Comparison of ENCODE assay signal across 21 cellular contexts in genomic region chr15:77599357-77599756, GRCh38. TPM values are rescaled to one million over a fixed set of nuclear protein-coding genes. Genes with fewer than 3 reads are reported as not detected.
DNase-seq lines count a peak whose midpoint lies in the region; ATAC-seq, FAIRE-seq and TF ChIP-seq lines count a peak whose summit lies in the region.
"Had no signal": no experiment of that assay in that cellular context is flagged by ENCODE, and none has a peak within 500 bp of the region (broad histone marks: within the 10 kb centered on the region; RNA-seq: fewer than 3 reads in every experiment).

No MANE protein-coding gene starts in this region.

- H3K79me2 ChIP-seq in K562 (ENCODE audit: control insufficient read depth, insufficient read depth, low read length) (no peaks in the 10 kb centered on the region), mesendoderm (ENCODE audit: control insufficient read depth, insufficient read depth, low read length) (no peaks in the 10 kb centered on the region)

- in situ Hi-C loops in K562 (cut with MboI) = no loop called here

- CTCF ChIA-PET in K562 (lab: Yijun Ruan, JAX; ENCODE audit: low intra/inter-chr PET ratio) = no interaction called here
- CTCF ChIA-PET in activated CD4-positive, alpha-beta T cell treated with anti-CD3 and anti-CD28 coated beads for 36 hours (lab: Charles Lee) = no interaction called here

- H3K27ac Mint-ChIP-seq in activated CD4-positive, alpha-beta T cell treated with anti-CD3 and anti-CD28 coated beads for 36 hours = no peak overlapping the region
- no peak overlapping the region for H3K27ac Mint-ChIP-seq in natural killer cell
- H3K27ac Mint-ChIP-seq: activated naive CD4-positive, alpha-beta T cell treated with anti-CD3 and anti-CD28 coated beads, Interleukin-2, amount 50 U/mL, for 24 hours; immature natural killer cell; memory B cell had no signal

- H3K9me3 ChIP-seq in BLaER1 treated with 17β-estradiol and CSF1 and Interleukin-3, amounts not matched to agents 10 nM and 100 nM (replicated peaks in 1 of 11) = no peaks in the 10 kb centered on the region
- no peaks in the 10 kb centered on the region for H3K9me3 ChIP-seq in K562 (replicated peaks; ENCODE audit: control insufficient read depth, insufficient read depth, low read depth, low read length)
- H3K9me3 ChIP-seq: BE2C, breast epithelium, right lobe of liver, spleen, testis had no signal

- no peak overlapping the region for H2AK5ac ChIP-seq in mesendoderm (ENCODE audit: low read length)

- TF ChIP-seq CTCF in K562 (IDR thresholded peaks at IDR 0.05 in 2 of 3, conservative IDR thresholded peaks at IDR 0.05 in 1 of 3; ENCODE audit: insufficient read depth in 2 of 3, low read depth in 1 of 3, low read length in 3 of 3) (no peak), natural killer cell (IDR thresholded peaks at IDR 0.05) (no peak)

- H4K20me1 ChIP-seq in BLaER1 treated with 17β-estradiol and CSF1 and Interleukin-3, amounts not matched to agents 10 nM and 100 nM = peaks cover 0 to 5% (median 0%) of the 10 kb centered on the region in 11 experiments; a peak in 2 of 22 replicates
- H4K20me1 ChIP-seq in K562 (replicated peaks; ENCODE audit: control insufficient read depth, insufficient read depth, low read length) = no peaks in the 10 kb centered on the region

- H3K27me3 Mint-ChIP-seq in activated CD4-positive, alpha-beta T cell treated with anti-CD3 and anti-CD28 coated beads for 36 hours = no peaks in the 10 kb centered on the region
- H3K27me3 Mint-ChIP-seq in natural killer cell (ENCODE audit: low read depth in 2 of 2) = peaks cover 0 to 5% of the 10 kb centered on the region in 2 donors
- H3K27me3 Mint-ChIP-seq: activated naive CD4-positive, alpha-beta T cell treated with anti-CD3 and anti-CD28 coated beads, Interleukin-2, amount 50 U/mL, for 24 hours had no signal

- H4K5ac ChIP-seq in mesendoderm (ENCODE audit: low read length) = no peak overlapping the region

- no peak overlapping the region for H2BK120ac ChIP-seq in mesendoderm (ENCODE audit: low read depth, low read length)

- TF ChIP-seq RAD21 in K562 (CRISPR knock-in tag; conservative IDR thresholded peaks at IDR 0.05 in 1 of 2, IDR thresholded peaks at IDR 0.05 in 1 of 2) = no peak

- H2BK15ac ChIP-seq in mesendoderm (replicated peaks; ENCODE audit: low read depth) = no peak overlapping the region

- no peak overlapping the region for H3K9ac ChIP-seq in BLaER1 treated with 17β-estradiol and CSF1 and Interleukin-3, amounts not matched to agents 10 nM and 100 nM
- H3K9ac ChIP-seq in K562 (ENCODE audit: insufficient read depth in 1 of 2, low read depth in 2 of 2, low read length in 2 of 2) = no peak overlapping the region; a peak in 1 of 4 replicates
- H3K9ac ChIP-seq in mesendoderm (ENCODE audit: low read length) = no peak overlapping the region

- TF ChIP-seq POLR2A in K562 (conservative IDR thresholded peaks at IDR 0.05) = no peak

- no peak overlapping the region for H2BK5ac ChIP-seq in mesendoderm (ENCODE audit: low read length)

- peak overlapping the region; percentile 92 for H2AFZ ChIP-seq in K562 (ENCODE audit: low read depth, low read length)

- no peaks in the 10 kb centered on the region for H3K79me1 ChIP-seq in mesendoderm (ENCODE audit: low read length)

- H3K27me3 ChIP-seq in BLaER1 treated with 17β-estradiol and CSF1 and Interleukin-3, amounts not matched to agents 10 nM and 100 nM = no peaks in the 10 kb centered on the region
- no peaks in the 10 kb centered on the region for H3K27me3 ChIP-seq in K562 (ENCODE audit: control insufficient read depth in 2 of 2, insufficient read depth in 2 of 2, low read length in 2 of 2)
- H3K27me3 ChIP-seq in mesendoderm (ENCODE audit: insufficient read depth, low read length, poor library complexity) = no peaks in the 10 kb centered on the region
- H3K27me3 ChIP-seq: BE2C, breast epithelium, right lobe of liver, spleen, testis had no signal

- H3K4ac ChIP-seq in mesendoderm (ENCODE audit: low read depth, low read length) = peak overlapping the region; percentile 49

- no peak overlapping the region for H3K18ac ChIP-seq in mesendoderm (ENCODE audit: low read length)

- peak overlapping the region in 10 of 11 experiments; percentile 6 to 48 (median 22); a peak in 11 of 22 replicates for H3K4me2 ChIP-seq in BLaER1 treated with 17β-estradiol and CSF1 and Interleukin-3, amounts not matched to agents 10 nM and 100 nM
- H3K4me2 ChIP-seq in K562 (ENCODE audit: insufficient read depth, low read length) = peak overlapping the region; percentile 28; the same call in 1 of the 2 replicates
- no peak overlapping the region for H3K4me2 ChIP-seq in mesendoderm (ENCODE audit: low read length)

- WGBS in K562 (ENCODE audit: insufficient coverage, low coverage, missing lambda C conversion rate) = 84% methylated on average over 14 of the region's 14 CpGs
- no CpG with 5 or more reads among the region's 14 CpGs for WGBS in mesendoderm (ENCODE audit: extremely low coverage, insufficient coverage, low lambda C conversion rate)

- no peak overlapping the region for H3K4me3 ChIP-seq in BLaER1 treated with 17β-estradiol and CSF1 and Interleukin-3, amounts not matched to agents 10 nM and 100 nM
- no peak overlapping the region for H3K4me3 ChIP-seq in K562
- H3K4me3 ChIP-seq in mesendoderm (ENCODE audit: low read length) = no peak overlapping the region
- H3K4me3 ChIP-seq: breast epithelium, right lobe of liver, spleen, testis had no signal

- H3K36me3 Mint-ChIP-seq in activated CD4-positive, alpha-beta T cell treated with anti-CD3 and anti-CD28 coated beads for 36 hours (ENCODE audit: low read depth) = no peaks in the 10 kb centered on the region
- no peaks in the 10 kb centered on the region for H3K36me3 Mint-ChIP-seq in natural killer cell
- H3K36me3 Mint-ChIP-seq: activated naive CD4-positive, alpha-beta T cell treated with anti-CD3 and anti-CD28 coated beads, Interleukin-2, amount 50 U/mL, for 24 hours; immature natural killer cell; memory B cell had no signal

- no peak overlapping the region for H4K8ac ChIP-seq in mesendoderm (ENCODE audit: low read depth, low read length)

- H3K27ac ChIP-seq in BLaER1 treated with 17β-estradiol and CSF1 and Interleukin-3, amounts not matched to agents 10 nM and 100 nM = peak overlapping the region in 8 of 11 experiments; percentile 25 to 69 (median 39); a peak in 9 of 22 replicates
- peak overlapping the region; percentile 40; the same call in 1 of the 3 replicates for H3K27ac ChIP-seq in K562 (ENCODE audit: extremely low read depth, low read depth, low read length)
- H3K27ac ChIP-seq in mesendoderm (ENCODE audit: low read depth, low read length) = no peak overlapping the region
- H3K27ac ChIP-seq: breast epithelium, testis had no signal

- peak overlapping the region; percentile 1 for H3K56ac ChIP-seq in mesendoderm (ENCODE audit: low read length)

- H3K36me3 ChIP-seq in BLaER1 treated with 17β-estradiol and CSF1 and Interleukin-3, amounts not matched to agents 10 nM and 100 nM = no peaks in the 10 kb centered on the region
- no peaks in the 10 kb centered on the region for H3K36me3 ChIP-seq in K562 (ENCODE audit: control insufficient read depth, insufficient read depth, low read length)
- H3K36me3 ChIP-seq in mesendoderm (ENCODE audit: control insufficient read depth, insufficient read depth, low read length) = no peaks in the 10 kb centered on the region
- H3K36me3 ChIP-seq: BE2C, breast epithelium, right lobe of liver, spleen had no signal

- intact Hi-C loops in K562 (cut with micrococcal nuclease) = no loop called here
- intact Hi-C loops in activated CD4-positive, alpha-beta T cell treated with anti-CD3 and anti-CD28 coated beads for 36 hours (cut with DNase I, micrococcal nuclease) = no loop called here
- intact Hi-C loops in natural killer cell (cut with micrococcal nuclease) = no loop called here

- no peaks in the 10 kb centered on the region for H3K9me3 Mint-ChIP-seq in activated CD4-positive, alpha-beta T cell treated with anti-CD3 and anti-CD28 coated beads for 36 hours (ENCODE audit: low read depth)
- H3K9me3 Mint-ChIP-seq in natural killer cell = no peaks in the 10 kb centered on the region
- H3K9me3 Mint-ChIP-seq: activated naive CD4-positive, alpha-beta T cell treated with anti-CD3 and anti-CD28 coated beads, Interleukin-2, amount 50 U/mL, for 24 hours; immature natural killer cell; memory B cell had no signal

- peaks cover 20 to 61% (median 34%) of the 10 kb centered on the region in 10 experiments for H3K4me1 ChIP-seq in BLaER1 treated with 17β-estradiol and CSF1 and Interleukin-3, amounts not matched to agents 10 nM and 100 nM
- H3K4me1 ChIP-seq in K562 (replicated peaks in 1 of 2; ENCODE audit: control insufficient read depth in 2 of 2, insufficient read depth in 2 of 2, low read length in 2 of 2) (peaks cover 6 to 9% of the 10 kb centered on the region in 2 experiments; a peak in 3 of 5 replicates), mesendoderm (ENCODE audit: control insufficient read depth, low read depth, low read length) (peaks cover 4% of the 10 kb centered on the region)
- H3K4me1 ChIP-seq: breast epithelium, right lobe of liver, spleen, testis had no signal

- H3K4me3 Mint-ChIP-seq in activated CD4-positive, alpha-beta T cell treated with anti-CD3 and anti-CD28 coated beads for 36 hours = no peak overlapping the region
- H3K4me3 Mint-ChIP-seq in natural killer cell = no peak overlapping the region
- H3K4me3 Mint-ChIP-seq: activated naive CD4-positive, alpha-beta T cell treated with anti-CD3 and anti-CD28 coated beads, Interleukin-2, amount 50 U/mL, for 24 hours; immature natural killer cell; memory B cell had no signal

- no peak overlapping the region for H3K23ac ChIP-seq in mesendoderm (ENCODE audit: low read length)

- no peak for TF ChIP-seq EP300 in K562 (IDR thresholded peaks at IDR 0.05; ENCODE audit: low read length)

- no peak for FAIRE-seq in K562 (lab: Jason Lieb, UNC)
- FAIRE-seq: GM18507 had no signal

- H3K9me1 ChIP-seq in K562 (ENCODE audit: control insufficient read depth, insufficient read depth, low read length) = no peaks in the 10 kb centered on the region

- BruUV-seq in K562 (replicated peaks; lab: Mats Ljungman, UMichigan) = no TSS peak

- POLR2A ChIA-PET in K562 (lab: Yijun Ruan, JAX) = interaction anchor here (0.9 to 1.2 kb wide), 3 partner anchors 10 to 22 kb away, joined by 3 to 4 read pairs (median 3); no protein-coding TSS in a partner anchor
- POLR2A ChIA-PET in activated CD4-positive, alpha-beta T cell treated with anti-CD3 and anti-CD28 coated beads for 36 hours (lab: Charles Lee) = no interaction called here

- DNase-seq in NCI-H2196 (lab: John Stamatoyannopoulos, UW; ENCODE audit: unreplicated experiment) (peak; percentile 19), K562 (ENCODE audit: extremely low read depth in 1 of 4, low spot score in 3 of 4) (no peak), mesendoderm (no peak), natural killer cell (no peak), HCEC 1CT (no peak)
- no peak for DNase-seq in activated CD4-positive, alpha-beta T cell treated with anti-CD3 and anti-CD28 coated beads for 36 hours
- DNase-seq: immature natural killer cell; KG1; left colon; NCI-H2227 treated with DMSO at 0.1 percent for 48 hours; right lobe of liver; spleen; stimulated activated naive CD8-positive, alpha-beta T cell treated with anti-CD3 and anti-CD28 coated beads, Interleukin-15, Interleukin-2, amounts not matched to agents 100 U/mL and 50 U/mL, for 24 hours; SW 1271 had no signal

- ATAC-seq in K562 (no peak), natural killer cell (no peak)
- ATAC-seq in activated CD4-positive, alpha-beta T cell treated with anti-CD3 and anti-CD28 coated beads for 36 hours = no peak
- ATAC-seq: stimulated activated naive CD8-positive, alpha-beta T cell treated with anti-CD3 and anti-CD28 coated beads, Interleukin-15, Interleukin-2, amounts not matched to agents 100 U/mL and 50 U/mL, for 24 hours had no signal

- H3K4me1 Mint-ChIP-seq in activated CD4-positive, alpha-beta T cell treated with anti-CD3 and anti-CD28 coated beads for 36 hours = no peaks in the 10 kb centered on the region
- H3K4me1 Mint-ChIP-seq in natural killer cell = peaks cover under 1 to 8% of the 10 kb centered on the region in 2 donors
- H3K4me1 Mint-ChIP-seq: activated naive CD4-positive, alpha-beta T cell treated with anti-CD3 and anti-CD28 coated beads, Interleukin-2, amount 50 U/mL, for 24 hours; memory B cell had no signal

RNA-seq across cellular contexts. Expression of gene LINGO1, which starts 33.4 kb away (rescaled TPM):
- total RNA-seq in K562 (2011; cell fraction: chromatin; rRNA removed; ENCODE audit: low replicate concordance) = 11.5 and 26.9 TPM in 2 replicates
- total RNA-seq in K562 (2011; cell fraction: nucleolus; rRNA removed) = 18.7 and 19.2 TPM in 2 replicates
- 24.1 and 38.6 TPM in 2 replicates for total RNA-seq in K562 (2011; cell fraction: nucleoplasm; rRNA removed)
- total RNA-seq in K562 (2014; rRNA removed) = 2.1 and 3.3 TPM in 2 replicates
- total RNA-seq in K562 (2014; rRNA removed; fragmentation: Illumina TruSeq; extraction: Trizol) = 0.65 and 0.73 TPM in 2 replicates
- total RNA-seq in K562 (2015; rRNA removed; fragmentation: Illumina TruSeq; extraction: Trizol) = 2.0 TPM in 2 replicates
- 14.3 and 14.8 TPM in 2 replicates for total RNA-seq in K562 (2021)
- 12.4 and 19.4 TPM in 2 replicates for polyA plus RNA-seq in K562 (2011; rRNA removed)
- polyA plus RNA-seq in K562 (2011; cell fraction: cytosol; rRNA removed) = 14.2 and 25.6 TPM in 2 replicates
- 10.6 and 19.2 TPM in 2 replicates for polyA plus RNA-seq in K562 (2011; cell fraction: nucleus; rRNA removed)
- polyA plus RNA-seq in K562 (2012) = 8.0 and 8.2 TPM in 2 replicates
- 15.3 and 19.0 TPM in 2 replicates for polyA plus RNA-seq in K562 (2014; fragmentation: Illumina TruSeq; extraction: Trizol)
- polyA plus RNA-seq in K562 (2014; fragmentation: Nextera tagmentation; extraction: Ambion mirVana) = under 1 TPM; 0.07 to 0.08 TPM
- 8.1 and 9.3 TPM in 2 replicates for polyA plus RNA-seq in K562 (2014; rRNA removed)
- polyA minus RNA-seq in K562 (2011; rRNA and poly(A)+ RNA removed) = 5.8 and 8.8 TPM in 2 replicates
- 14.6 and 15.2 TPM in 2 replicates for polyA minus RNA-seq in K562 (2011; cell fraction: cytosol; rRNA and poly(A)+ RNA removed)
- polyA minus RNA-seq in K562 (2011; cell fraction: nucleus; rRNA and poly(A)+ RNA removed) = 3.4 and 3.8 TPM in 2 replicates
- polyA plus RNA-seq in mesendoderm (2013, experiment 1 of 2) = 5.0 TPM
- 4.7 TPM for polyA plus RNA-seq in mesendoderm (2013, experiment 2 of 2)
- total RNA-seq in activated CD4-positive, alpha-beta T cell treated with anti-CD3 and anti-CD28 coated beads for 36 hours = not detected
- not detected for total RNA-seq in natural killer cell
- polyA plus RNA-seq: immature natural killer cell had no signal
